6 cellular contexts compared by ENCODE assay signal in the genomic region with DNA sequence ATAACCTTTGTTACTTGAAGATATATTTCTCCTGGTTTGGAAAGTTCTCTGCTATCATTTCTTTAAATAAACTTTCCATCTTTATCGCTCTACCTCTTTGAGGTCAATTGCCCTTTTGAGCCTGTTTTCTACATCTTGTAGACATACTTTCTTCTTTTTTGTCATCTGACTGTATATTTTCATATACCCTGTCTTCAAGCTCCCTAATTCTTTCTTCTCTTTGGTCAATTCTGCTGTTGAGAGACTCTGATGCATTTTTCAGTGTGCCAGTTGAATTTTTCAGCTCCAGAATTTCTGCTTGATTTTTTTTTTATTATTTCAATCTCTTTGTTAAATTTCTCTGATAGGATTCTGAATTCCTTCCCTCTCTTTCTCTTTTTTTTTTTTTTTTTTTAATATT.
"Had no signal": no experiment of that assay in that cellular context is flagged by ENCODE, and none has a peak within 500 bp of the region (broad histone marks: within the 10 kb centered on the region; RNA-seq: fewer than 3 reads in every experiment).

No MANE protein-coding gene starts in this region.

- H3K27ac ChIP-seq: HL-60 had no signal

- DNase-seq: IMR-90, KBM-7, KG1 had no signal

- ATAC-seq: HepG2, K562 had no signal

- H3K4me3 ChIP-seq: K562 had no signal
